In genomic region chr16:69833791-69834282, GRCh38 we compare ENCODE assay signal across 1 cellular context.
TF ChIP-seq lines count a peak whose summit lies in the region.

No MANE protein-coding gene starts in this region.

TF ChIP-seq in SK-N-SH, 30 proteins besides CTCF, POLR2A, EP300 and RAD21 (continued from another document):
- TF ChIP-seq, protein P1, sequence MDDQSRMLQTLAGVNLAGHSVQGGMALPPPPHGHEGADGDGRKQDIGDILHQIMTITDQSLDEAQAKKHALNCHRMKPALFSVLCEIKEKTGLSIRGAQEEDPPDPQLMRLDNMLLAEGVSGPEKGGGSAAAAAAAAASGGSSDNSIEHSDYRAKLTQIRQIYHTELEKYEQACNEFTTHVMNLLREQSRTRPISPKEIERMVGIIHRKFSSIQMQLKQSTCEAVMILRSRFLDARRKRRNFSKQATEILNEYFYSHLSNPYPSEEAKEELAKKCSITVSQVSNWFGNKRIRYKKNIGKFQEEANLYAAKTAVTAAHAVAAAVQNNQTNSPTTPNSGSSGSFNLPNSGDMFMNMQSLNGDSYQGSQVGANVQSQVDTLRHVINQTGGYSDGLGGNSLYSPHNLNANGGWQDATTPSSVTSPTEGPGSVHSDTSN (IDR thresholded peaks at IDR 0.05): no peak
- TF ChIP-seq TEAD4 (IDR thresholded peaks at IDR 0.05; ENCODE audit: borderline replicate concordance, insufficient read depth): no peak
- TF ChIP-seq RFX5 (IDR thresholded peaks at IDR 0.05; ENCODE audit: low read length): no peak
- TF ChIP-seq CHD2 (IDR thresholded peaks at IDR 0.05; ENCODE audit: low read length, partially characterized antibody): no peak
- TF ChIP-seq ZBTB33 (IDR thresholded peaks at IDR 0.05; ENCODE audit: borderline replicate concordance, low read depth): no peak
